8 cellular contexts compared by ENCODE assay signal in the genomic region with DNA sequence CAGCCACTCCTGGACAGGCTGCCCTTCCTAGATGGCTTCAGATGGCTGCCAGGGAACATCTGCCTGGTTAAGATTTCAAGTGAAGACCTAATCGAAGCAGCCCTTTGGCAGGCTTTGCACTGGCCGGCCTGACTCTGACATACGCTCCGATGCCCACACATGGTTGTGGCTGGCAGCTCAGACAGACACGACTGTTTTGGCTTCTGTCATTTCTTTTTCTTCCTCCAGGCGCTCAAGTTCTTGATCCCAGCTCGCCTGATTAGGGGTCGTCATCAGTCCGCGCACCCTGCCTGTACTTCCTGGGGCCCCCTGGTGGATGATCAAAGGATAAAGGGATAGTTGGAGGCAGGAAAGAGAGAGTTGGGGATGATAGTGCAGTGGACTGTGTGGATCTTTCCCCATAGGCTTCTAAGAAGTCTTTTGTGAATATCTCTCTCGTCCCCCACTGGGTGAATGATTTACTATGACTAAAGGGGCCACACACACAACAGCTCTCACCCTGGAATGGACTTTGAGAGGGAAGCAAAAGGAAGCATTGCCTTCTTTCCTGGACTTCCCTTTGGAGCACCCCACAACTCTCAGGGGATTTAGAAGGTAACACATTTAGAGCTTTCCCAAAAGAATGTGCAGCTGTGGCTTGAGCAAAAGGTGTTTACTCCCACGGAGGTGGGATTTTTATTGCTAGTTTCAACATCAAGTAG. TPM values are rescaled to one million over a fixed set of nuclear protein-coding genes. Genes with fewer than 3 reads are reported as not detected.
DNase-seq lines count a peak whose midpoint lies in the region; ATAC-seq and TF ChIP-seq lines count a peak whose summit lies in the region.

No MANE protein-coding gene starts in this region.

- H3K4me3 Mint-ChIP-seq in naive B cell, result no peak overlapping the region

- no peak overlapping the region for H3K9ac ChIP-seq in SU-DHL-6 (ENCODE audit: low read length)

- H3K9me3 ChIP-seq in SU-DHL-6 (ENCODE audit: insufficient read depth, low read length) (no peaks in the 10 kb centered on the region), esophagus squamous epithelium (no peaks in the 10 kb centered on the region), uterus (no peaks in the 10 kb centered on the region)

- TF ChIP-seq CTCF in SU-DHL-6 (IDR thresholded peaks at IDR 0.05; ENCODE audit: insufficient read depth, low read length, poor library complexity, severe bottlenecking) (peak; percentile 95), esophagus squamous epithelium (IDR thresholded peaks at IDR 0.05) (peak; percentile 29 to 63 (median 56)), uterus (IDR thresholded peaks at IDR 0.05) (peak; percentile 60 to 75 (median 70))

- intact Hi-C loops in esophagus squamous epithelium (cut with DNase I) (no loop called here), uterus (cut with DNase I; ENCODE audit: low total_unique reads) (loop anchor here (5.0 to 10.0 kb wide), 2 partner anchors 67 to 181 kb away; no protein-coding TSS in a partner anchor)

- TF ChIP-seq POLR2A in esophagus squamous epithelium (IDR thresholded peaks at IDR 0.05), result no peak
- no peak for TF ChIP-seq POLR2A in uterus (IDR thresholded peaks at IDR 0.05)

- 20 to 37% methylated on average over 6 to 12 of the region's 12 CpGs for WGBS in esophagus squamous epithelium, 2 donors

- no peak overlapping the region for H3K4me2 ChIP-seq in SU-DHL-6 (ENCODE audit: low read depth, low read length, poor library complexity, severe bottlenecking)

- H3K27me3 ChIP-seq in SU-DHL-6 (ENCODE audit: low read length) (no peaks in the 10 kb centered on the region), esophagus squamous epithelium (no peaks in the 10 kb centered on the region), uterus (no peaks in the 10 kb centered on the region)

- in situ Hi-C loops in KBM-7 (cut with MboI; ENCODE audit: low pct_unique_long_range_greater_than_20kb, low sequenced_read_pairs), result no loop called here

- H3K9me3 Mint-ChIP-seq in naive B cell, result no peaks in the 10 kb centered on the region

- H3K4me3 ChIP-seq in SU-DHL-6 (ENCODE audit: insufficient read depth, low read length, poor library complexity, severe bottlenecking), result no peak overlapping the region
- peak overlapping the region in 2 of 4 donors; percentile 11 to 37 for H3K4me3 ChIP-seq in esophagus squamous epithelium
- H3K4me3 ChIP-seq in uterus, result no peak overlapping the region

- peak; percentile 73 for DNase-seq in SIG-M5 treated with dmso at 0.1 percent for 504 hours (lab: John Stamatoyannopoulos, UW; ENCODE audit: unreplicated experiment)
- no peak for DNase-seq in SIG-M5 (lab: John Stamatoyannopoulos, UW)
- DNase-seq in KBM-7, result peak; percentile 77
- DNase-seq in esophagus squamous epithelium (lab: John Stamatoyannopoulos, UW), result no peak
- no peak for DNase-seq in naive B cell
- DNase-seq in uterus, result peak; percentile 69 to 78
- DNase-seq in NCI-H2081 (lab: John Stamatoyannopoulos, UW), result no peak

- no peak overlapping the region for H3K27ac ChIP-seq in SU-DHL-6 (ENCODE audit: low read depth, low read length)
- H3K27ac ChIP-seq in esophagus squamous epithelium, result peak overlapping the region in 3 of 4 donors; percentile 43 to 78 (median 68)
- H3K27ac ChIP-seq in uterus, result peak overlapping the region; percentile 49 to 52

- H3K27me3 Mint-ChIP-seq in naive B cell, result no peaks in the 10 kb centered on the region

- no peaks in the 10 kb centered on the region for H4K20me1 ChIP-seq in SU-DHL-6 (ENCODE audit: low read depth, low read length)

- H3K36me3 ChIP-seq in SU-DHL-6 (ENCODE audit: low read length) (no peaks in the 10 kb centered on the region), esophagus squamous epithelium (no peaks in the 10 kb centered on the region), uterus (no peaks in the 10 kb centered on the region)

- no peaks in the 10 kb centered on the region for H3F3A ChIP-seq in SU-DHL-6 (ENCODE audit: insufficient read depth)

- ATAC-seq in naive B cell (ENCODE audit: low read depth in 2 of 2), result peak; percentile 23 to 55

- H3K36me3 Mint-ChIP-seq in naive B cell, result no peaks in the 10 kb centered on the region

- H3K9me2 ChIP-seq in SU-DHL-6 (replicated peaks; ENCODE audit: insufficient read depth, low read length), result no peaks in the 10 kb centered on the region

- H2AFZ ChIP-seq in SU-DHL-6 (ENCODE audit: low read depth, low read length, severe bottlenecking), result peak overlapping the region; percentile 47

- peak overlapping the region in 1 of 6 donors; percentile 35 for H3K27ac Mint-ChIP-seq in naive B cell

- peaks cover 0 to 39% (median 30%) of the 10 kb centered on the region in 3 donors for H3K4me1 ChIP-seq in esophagus squamous epithelium
- peaks cover 0 to 5% of the 10 kb centered on the region in 2 donors for H3K4me1 ChIP-seq in uterus

- no peaks in the 10 kb centered on the region for H3K79me2 ChIP-seq in SU-DHL-6 (ENCODE audit: insufficient read depth, low read length)

- H3K4me1 Mint-ChIP-seq in naive B cell, result peaks cover 10 to 20% (median 15%) of the 10 kb centered on the region in 3 donors

RNA-seq across cellular contexts. Expression of a gene that starts 21.4 kb away (rescaled TPM):
- total RNA-seq in esophagus squamous epithelium, result 1 to 10 TPM; 2.3 to 8.6 (median 5.3) TPM
- 1 to 10 TPM; 1.4 to 3.9 (median 2.7) TPM for polyA plus RNA-seq in naive B cell (ENCODE audit: low read depth in 6 of 6)
- 10 to 100 TPM in 2 of 4 donors, 1 to 10 TPM in 2; 3.8 to 33.2 (median 17.6) TPM for total RNA-seq in uterus

Comparison
In these comparisons a context has a peak if more than half of its experiments do, and no peak if none do; other contexts are left out.
1. DNase-seq: peak in SIG-M5 treated with dmso at 0.1 percent for 504 hours (single experiment), KBM-7 (single experiment) and uterus (2 of 2); none in SIG-M5 (single experiment), esophagus squamous epithelium (single experiment), naive B cell (single experiment) and NCI-H2081 (0 of 2).
2. Peak in every context shown above with its lines, with median percentiles within 50 percentile points of each other: CTCF ChIP-seq.